ENCODE assay signal across 1 cellular context in the genomic region with DNA sequence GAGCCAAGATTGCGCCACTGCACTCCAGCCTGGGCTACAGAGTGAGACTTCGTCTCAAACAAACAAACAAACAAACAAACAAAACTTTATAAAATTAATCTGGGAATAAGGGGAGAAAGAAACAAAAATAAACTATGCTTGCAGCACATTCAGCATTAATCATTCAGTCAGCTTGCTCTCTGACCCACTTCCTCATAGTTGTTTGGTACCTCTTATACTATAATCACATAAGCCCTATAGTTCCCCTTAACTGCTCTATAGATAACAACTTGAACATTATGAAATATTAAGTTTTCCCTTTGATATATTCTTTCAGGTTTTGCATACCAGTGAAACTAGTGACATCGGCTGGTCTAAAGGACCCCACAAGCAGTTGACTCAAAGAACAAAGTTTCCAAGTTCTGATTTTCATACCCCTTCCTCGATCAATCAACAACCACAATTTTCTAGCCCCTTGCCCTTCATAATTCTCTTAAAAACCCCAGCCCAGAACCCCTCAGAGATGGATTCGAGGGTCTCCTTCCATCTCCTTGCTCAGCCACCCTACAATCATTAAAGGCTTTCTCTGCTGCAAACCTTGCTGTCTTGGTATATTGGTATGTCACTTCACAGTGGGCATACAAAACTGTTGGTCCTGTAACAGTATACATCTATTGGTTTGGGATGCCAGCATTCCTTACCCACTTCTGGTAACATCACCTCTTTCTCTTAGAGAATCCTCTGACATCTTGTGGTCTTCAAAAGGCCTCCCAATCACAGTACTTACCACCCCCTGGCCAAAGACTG.
TF ChIP-seq lines count a peak whose summit lies in the region.

No MANE protein-coding gene starts in this region.

TF ChIP-seq in GM23338, 12 proteins besides CTCF, POLR2A, EP300 and RAD21 (continued from another document):
- TF ChIP-seq, protein P1, sequence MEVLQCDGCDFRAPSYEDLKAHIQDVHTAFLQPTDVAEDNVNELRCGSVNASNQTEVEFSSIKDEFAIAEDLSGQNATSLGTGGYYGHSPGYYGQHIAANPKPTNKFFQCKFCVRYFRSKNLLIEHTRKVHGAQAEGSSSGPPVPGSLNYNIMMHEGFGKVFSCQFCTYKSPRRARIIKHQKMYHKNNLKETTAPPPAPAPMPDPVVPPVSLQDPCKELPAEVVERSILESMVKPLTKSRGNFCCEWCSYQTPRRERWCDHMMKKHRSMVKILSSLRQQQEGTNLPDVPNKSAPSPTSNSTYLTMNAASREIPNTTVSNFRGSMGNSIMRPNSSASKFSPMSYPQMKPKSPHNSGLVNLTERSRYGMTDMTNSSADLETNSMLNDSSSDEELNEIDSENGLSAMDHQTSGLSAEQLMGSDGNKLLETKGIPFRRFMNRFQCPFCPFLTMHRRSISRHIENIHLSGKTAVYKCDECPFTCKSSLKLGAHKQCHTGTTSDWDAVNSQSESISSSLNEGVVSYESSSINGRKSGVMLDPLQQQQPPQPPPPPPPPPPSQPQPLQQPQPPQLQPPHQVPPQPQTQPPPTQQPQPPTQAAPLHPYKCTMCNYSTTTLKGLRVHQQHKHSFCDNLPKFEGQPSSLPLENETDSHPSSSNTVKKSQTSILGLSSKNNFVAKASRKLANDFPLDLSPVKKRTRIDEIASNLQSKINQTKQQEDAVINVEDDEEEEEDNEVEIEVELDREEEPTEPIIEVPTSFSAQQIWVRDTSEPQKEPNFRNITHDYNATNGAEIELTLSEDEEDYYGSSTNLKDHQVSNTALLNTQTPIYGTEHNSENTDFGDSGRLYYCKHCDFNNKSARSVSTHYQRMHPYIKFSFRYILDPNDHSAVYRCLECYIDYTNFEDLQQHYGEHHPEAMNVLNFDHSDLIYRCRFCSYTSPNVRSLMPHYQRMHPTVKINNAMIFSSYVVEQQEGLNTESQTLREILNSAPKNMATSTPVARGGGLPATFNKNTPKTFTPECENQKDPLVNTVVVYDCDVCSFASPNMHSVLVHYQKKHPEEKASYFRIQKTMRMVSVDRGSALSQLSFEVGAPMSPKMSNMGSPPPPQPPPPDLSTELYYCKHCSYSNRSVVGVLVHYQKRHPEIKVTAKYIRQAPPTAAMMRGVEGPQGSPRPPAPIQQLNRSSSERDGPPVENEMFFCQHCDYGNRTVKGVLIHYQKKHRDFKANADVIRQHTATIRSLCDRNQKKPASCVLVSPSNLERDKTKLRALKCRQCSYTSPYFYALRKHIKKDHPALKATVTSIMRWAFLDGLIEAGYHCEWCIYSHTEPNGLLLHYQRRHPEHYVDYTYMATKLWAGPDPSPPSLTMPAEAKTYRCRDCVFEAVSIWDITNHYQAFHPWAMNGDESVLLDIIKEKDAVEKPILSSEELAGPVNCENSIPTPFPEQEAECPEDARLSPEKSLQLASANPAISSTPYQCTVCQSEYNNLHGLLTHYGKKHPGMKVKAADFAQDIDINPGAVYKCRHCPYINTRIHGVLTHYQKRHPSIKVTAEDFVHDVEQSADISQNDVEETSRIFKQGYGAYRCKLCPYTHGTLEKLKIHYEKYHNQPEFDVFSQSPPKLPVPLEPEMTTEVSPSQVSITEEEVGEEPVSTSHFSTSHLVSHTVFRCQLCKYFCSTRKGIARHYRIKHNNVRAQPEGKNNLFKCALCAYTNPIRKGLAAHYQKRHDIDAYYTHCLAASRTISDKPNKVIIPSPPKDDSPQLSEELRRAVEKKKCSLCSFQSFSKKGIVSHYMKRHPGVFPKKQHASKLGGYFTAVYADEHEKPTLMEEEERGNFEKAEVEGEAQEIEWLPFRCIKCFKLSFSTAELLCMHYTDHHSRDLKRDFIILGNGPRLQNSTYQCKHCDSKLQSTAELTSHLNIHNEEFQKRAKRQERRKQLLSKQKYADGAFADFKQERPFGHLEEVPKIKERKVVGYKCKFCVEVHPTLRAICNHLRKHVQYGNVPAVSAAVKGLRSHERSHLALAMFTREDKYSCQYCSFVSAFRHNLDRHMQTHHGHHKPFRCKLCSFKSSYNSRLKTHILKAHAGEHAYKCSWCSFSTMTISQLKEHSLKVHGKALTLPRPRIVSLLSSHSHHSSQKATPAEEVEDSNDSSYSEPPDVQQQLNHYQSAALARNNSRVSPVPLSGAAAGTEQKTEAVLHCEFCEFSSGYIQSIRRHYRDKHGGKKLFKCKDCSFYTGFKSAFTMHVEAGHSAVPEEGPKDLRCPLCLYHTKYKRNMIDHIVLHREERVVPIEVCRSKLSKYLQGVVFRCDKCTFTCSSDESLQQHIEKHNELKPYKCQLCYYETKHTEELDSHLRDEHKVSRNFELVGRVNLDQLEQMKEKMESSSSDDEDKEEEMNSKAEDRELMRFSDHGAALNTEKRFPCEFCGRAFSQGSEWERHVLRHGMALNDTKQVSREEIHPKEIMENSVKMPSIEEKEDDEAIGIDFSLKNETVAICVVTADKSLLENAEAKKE (CRISPR knock-in tag; IDR thresholded peaks at IDR 0.05), result no peak
- no peak for TF ChIP-seq NANOG (IDR thresholded peaks at IDR 0.05; ENCODE audit: borderline replicate concordance)
- TF ChIP-seq, protein P2, sequence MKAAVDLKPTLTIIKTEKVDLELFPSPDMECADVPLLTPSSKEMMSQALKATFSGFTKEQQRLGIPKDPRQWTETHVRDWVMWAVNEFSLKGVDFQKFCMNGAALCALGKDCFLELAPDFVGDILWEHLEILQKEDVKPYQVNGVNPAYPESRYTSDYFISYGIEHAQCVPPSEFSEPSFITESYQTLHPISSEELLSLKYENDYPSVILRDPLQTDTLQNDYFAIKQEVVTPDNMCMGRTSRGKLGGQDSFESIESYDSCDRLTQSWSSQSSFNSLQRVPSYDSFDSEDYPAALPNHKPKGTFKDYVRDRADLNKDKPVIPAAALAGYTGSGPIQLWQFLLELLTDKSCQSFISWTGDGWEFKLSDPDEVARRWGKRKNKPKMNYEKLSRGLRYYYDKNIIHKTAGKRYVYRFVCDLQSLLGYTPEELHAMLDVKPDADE (IDR thresholded peaks at IDR 0.05), result no peak
TF ChIP-seq in GM23338: peak in this region for 0.
